In the genomic region with DNA sequence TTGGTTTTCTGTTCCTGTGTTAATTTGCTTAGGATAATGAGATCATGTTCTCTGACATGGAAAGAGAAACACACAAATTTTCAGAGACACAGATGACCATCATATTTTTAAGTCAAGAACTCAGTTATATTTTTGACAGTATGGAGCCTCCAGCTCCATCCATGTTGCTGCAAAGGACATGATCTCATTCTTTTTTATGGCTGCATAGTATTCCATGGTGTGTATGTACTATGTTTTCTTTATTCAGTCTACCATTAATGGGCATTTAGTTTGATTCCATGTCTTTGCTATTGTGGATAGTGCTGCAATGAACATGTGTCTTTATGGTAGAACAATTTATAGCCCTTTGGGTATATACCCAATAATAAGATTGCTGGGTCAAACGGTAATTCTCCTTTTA, we compare ENCODE assay signal across 29 cellular contexts. TPM values are rescaled to one million over a fixed set of nuclear protein-coding genes. Genes with fewer than 3 reads are reported as not detected.
"Had no signal": no experiment of that assay in that cellular context is flagged by ENCODE, and none has a peak within 500 bp of the region (broad histone marks: within the 10 kb centered on the region; RNA-seq: fewer than 3 reads in every experiment).

No MANE protein-coding gene starts in this region.

- H3K9ac ChIP-seq: parathyroid adenoma had no signal

- H3K4me3 ChIP-seq: body of pancreas, cardiac muscle cell, coronary artery, dorsolateral prefrontal cortex, gastrocnemius medialis, hepatocyte, psoas muscle, right atrium auricular region, testis had no signal

- FAIRE-seq: urothelium cell line had no signal

- H3K27me3 ChIP-seq: body of pancreas, cardiac muscle cell, dorsolateral prefrontal cortex, gastrocnemius medialis, hepatocyte, right atrium auricular region, testis had no signal

- H3K4me1 ChIP-seq: parathyroid adenoma, psoas muscle had no signal

- H3K27ac ChIP-seq: body of pancreas, cardiac muscle cell, dorsolateral prefrontal cortex, hepatocyte, parathyroid adenoma, psoas muscle had no signal

- H3K36me3 ChIP-seq: cardiac muscle cell, gastrocnemius medialis, right atrium auricular region had no signal

- ATAC-seq: activated CD8-positive, alpha-beta T cell treated with anti-CD3 and anti-CD28 coated beads for 36 hours; activated T-cell treated with anti-CD3 and anti-CD28 coated beads, Interleukin-2, amount 50 U/mL, for 4 hours; activated T-helper 17 cell treated with anti-CD3 and anti-CD28 coated beads, Interleukin-2, amount 50 U/mL, for 72 hours; body of pancreas; naive thymus-derived CD4-positive, alpha-beta T cell; T-cell had no signal

- DNase-seq: activated B cell treated with CpG ODN at 0.5 μM for 24 hours; activated CD4-positive, alpha-beta T cell treated with anti-CD3 and anti-CD28 coated beads, Interleukin-2, amount 50 U/mL, for 1 hour; activated CD8-positive, alpha-beta T cell treated with anti-CD3 and anti-CD28 coated beads for 36 hours; activated gamma-delta T cell treated with Interleukin-2 at 50 U/mL for 16 hours; activated naive CD4-positive, alpha-beta T cell treated with anti-CD3 and anti-CD28 coated beads, Interleukin-2, amount 50 U/mL, for 16 hours; activated T-cell treated with anti-CD3 and anti-CD28 coated beads, Interleukin-2, amount 50 U/mL, for 4 hours; anterior cingulate cortex; body of pancreas; dorsolateral prefrontal cortex; effector memory CD4-positive, alpha-beta T cell; gastrocnemius medialis; islet precursor cell; left cardiac atrium; left ventricle myocardium superior; naive thymus-derived CD4-positive, alpha-beta T cell; psoas muscle; stimulated activated CD4-positive, alpha-beta T cell treated with anti-CD3 and anti-CD28 coated beads, Interleukin-15, amount 100 ng/mL, for 24 hours; stimulated activated CD4-positive, alpha-beta T cell treated with anti-CD3 and anti-CD28 coated beads, Interleukin-2, amount 100 ng/mL, for 24 hours; stimulated activated naive CD4-positive, alpha-beta T cell; T-cell; testis; trophoblast cell had no signal

- H3K9me3 ChIP-seq: body of pancreas, gastrocnemius medialis, testis had no signal

RNA-seq across cellular contexts. Expression of a gene that starts 47.0 kb away (rescaled TPM):
- polyA plus RNA-seq: naive thymus-derived CD4-positive, alpha-beta T cell had no signal
